16 cellular contexts compared by ENCODE assay signal in genomic region chr1:169103002-169103401, GRCh38. TPM values are rescaled to one million over a fixed set of nuclear protein-coding genes. Genes with fewer than 3 reads are reported as not detected.
DNase-seq lines count a peak whose midpoint lies in the region; ATAC-seq and TF ChIP-seq lines count a peak whose summit lies in the region.
"Had no signal": no experiment of that assay in that cellular context is flagged by ENCODE, and none has a peak within 500 bp of the region (broad histone marks: within the 10 kb centered on the region; RNA-seq: fewer than 3 reads in every experiment).

No MANE protein-coding gene starts in this region.

- no peak for TF ChIP-seq EP300 in suprapubic skin (IDR thresholded peaks at IDR 0.05)

- WGBS in suprapubic skin: 53% methylated on average over 5 of the region's 5 CpGs

- no peaks in the 10 kb centered on the region for H3K9me3 ChIP-seq in colonic mucosa
- no peaks in the 10 kb centered on the region for H3K9me3 ChIP-seq in mucosa of rectum (ENCODE audit: control insufficient read depth in 2 of 2, low read length in 2 of 2)
- H3K9me3 ChIP-seq in suprapubic skin: no peaks in the 10 kb centered on the region
- no peaks in the 10 kb centered on the region for H3K9me3 ChIP-seq in uterus
- H3K9me3 ChIP-seq: SJSA1 had no signal

- intact Hi-C loops in colonic mucosa (cut with DNase I): no loop called here
- intact Hi-C loops in uterus (cut with DNase I; ENCODE audit: low total_unique reads): no loop called here

- peak; percentile 57 for DNase-seq in NCI-H2107 treated with DMSO at 0.1 percent for 48 hours (lab: John Stamatoyannopoulos, UW; ENCODE audit: unreplicated experiment)
- DNase-seq in NCI-H2107 (lab: John Stamatoyannopoulos, UW): no peak
- peak; percentile 34 for DNase-seq in colonic mucosa
- DNase-seq in suprapubic skin (ENCODE audit: low spot score in 2 of 2): no peak
- no peak for DNase-seq in uterus
- DNase-seq: activated CD4-positive, alpha-beta T cell treated with anti-CD3 and anti-CD28 coated beads, Interleukin-2, amount 10 ng/mL, durations not matched to agents 7 days and 5 days; central memory CD4-positive, alpha-beta T cell; DND-41; naive thymus-derived CD8-positive, alpha-beta T cell; NCI-H1048 had no signal

- ATAC-seq in GM19455 (IDR thresholded peaks at IDR 0.05; ENCODE audit: unreplicated experiment) (no peak), GM21360 (IDR thresholded peaks at IDR 0.05; ENCODE audit: unreplicated experiment) (no peak)
- ATAC-seq: naive thymus-derived CD8-positive, alpha-beta T cell; stimulated activated memory B cell treated with anti-CD40 and anti-IgM and Interleukin-4, amounts not matched to agents 10 μg/mL and 1 μg/mL and 100 μg/mL, for 72 hours had no signal

- H3K9ac ChIP-seq in colonic mucosa (ENCODE audit: low read depth in 2 of 2, low read length in 2 of 2) (peak overlapping the region; percentile 72 to 95), mucosa of rectum (ENCODE audit: low read depth in 1 of 2, low read length in 2 of 2) (peak overlapping the region; percentile 60 to 69)

- H3K4me1 ChIP-seq in colonic mucosa (no peaks in the 10 kb centered on the region), mucosa of rectum (ENCODE audit: control insufficient read depth in 2 of 2, insufficient read depth in 2 of 2, low read length in 2 of 2) (peaks cover 32 to 48% of the 10 kb centered on the region in 2 donors), suprapubic skin (peaks cover 35% of the 10 kb centered on the region), uterus (no peaks in the 10 kb centered on the region)

- TF ChIP-seq CTCF in colonic mucosa (IDR thresholded peaks at IDR 0.05) (no peak), suprapubic skin (IDR thresholded peaks at IDR 0.05) (no peak), uterus (IDR thresholded peaks at IDR 0.05) (no peak)

- TF ChIP-seq POLR2A in suprapubic skin (IDR thresholded peaks at IDR 0.05): no peak
- no peak for TF ChIP-seq POLR2A in uterus (IDR thresholded peaks at IDR 0.05)

- H3K27me3 ChIP-seq in colonic mucosa: no peaks in the 10 kb centered on the region
- no peaks in the 10 kb centered on the region for H3K27me3 ChIP-seq in mucosa of rectum (ENCODE audit: control insufficient read depth in 2 of 2, insufficient read depth in 2 of 2, low read length in 2 of 2)
- no peaks in the 10 kb centered on the region for H3K27me3 ChIP-seq in suprapubic skin
- H3K27me3 ChIP-seq in uterus: no peaks in the 10 kb centered on the region
- H3K27me3 ChIP-seq: SJSA1 had no signal

- peak overlapping the region; percentile 21 for H3K4me3 ChIP-seq in colonic mucosa
- H3K4me3 ChIP-seq in mucosa of rectum (ENCODE audit: low read length in 2 of 2): peak overlapping the region; percentile 68 to 74
- H3K4me3 ChIP-seq in suprapubic skin: no peak overlapping the region
- H3K4me3 ChIP-seq in uterus: no peak overlapping the region
- H3K4me3 ChIP-seq: SJSA1 had no signal

- H3K36me3 ChIP-seq in colonic mucosa (no peaks in the 10 kb centered on the region), mucosa of rectum (ENCODE audit: control insufficient read depth in 2 of 2, insufficient read depth in 2 of 2, low read length in 2 of 2) (no peaks in the 10 kb centered on the region), suprapubic skin (no peaks in the 10 kb centered on the region), uterus (no peaks in the 10 kb centered on the region)

- H3K27ac ChIP-seq in colonic mucosa: peak overlapping the region; percentile 92
- peak overlapping the region; percentile 85 to 92 for H3K27ac ChIP-seq in mucosa of rectum (ENCODE audit: low read depth in 2 of 2, low read length in 2 of 2)
- peak overlapping the region; percentile 55 for H3K27ac ChIP-seq in suprapubic skin
- peak overlapping the region in 1 of 2 donors; percentile 37 for H3K27ac ChIP-seq in uterus
- H3K27ac ChIP-seq: 22Rv1, SJSA1 had no signal

RNA-seq across cellular contexts. Expression of gene ATP1B1, which starts 3.5 kb away (rescaled TPM):
- total RNA-seq in colonic mucosa: 100 to 1,000 TPM; 378 to 678 TPM
- total RNA-seq in suprapubic skin: 100 to 1,000 TPM in 2 of 4 donors, 10 to 100 TPM in 2; 63.3 to 150 (median 108) TPM
- total RNA-seq in uterus: 100 to 1,000 TPM in 3 of 4 donors, 10 to 100 TPM in 1; 52.6 to 210 (median 111) TPM

Comparison
In these comparisons a context has a peak if more than half of its experiments do, and no peak if none do; other contexts are left out.
1. DNase-seq: peak in NCI-H2107 treated with DMSO at 0.1 percent for 48 hours (single experiment) and colonic mucosa (single experiment); none in NCI-H2107 (single experiment), suprapubic skin (0 of 2) and uterus (0 of 2).
2. H3K4me3 ChIP-seq: peak in colonic mucosa (single experiment) and mucosa of rectum (2 of 2); none in suprapubic skin (single experiment) and uterus (0 of 2).